Comparison of ENCODE assay signal across 8 cellular contexts in the genomic region with DNA sequence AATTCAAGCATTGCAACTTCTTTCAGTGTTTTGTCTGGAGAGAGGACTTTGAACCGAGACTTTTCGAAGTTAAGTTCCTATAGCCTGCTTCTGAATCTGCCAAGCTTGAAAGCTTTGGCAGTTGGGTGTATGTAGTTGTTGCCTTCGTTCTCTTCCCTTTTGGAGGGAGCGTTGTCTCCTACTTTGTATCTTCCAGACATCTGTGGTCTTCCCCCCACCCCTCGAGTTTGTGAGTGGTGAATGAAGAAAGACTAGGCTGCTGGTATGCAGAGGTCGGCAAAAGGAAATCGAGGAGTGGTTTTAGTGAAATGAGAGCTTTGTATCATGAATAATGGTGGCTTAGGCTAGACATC. TPM values are rescaled to one million over a fixed set of nuclear protein-coding genes. Genes with fewer than 3 reads are reported as not detected.
DNase-seq lines count a peak whose midpoint lies in the region; ATAC-seq, FAIRE-seq and TF ChIP-seq lines count a peak whose summit lies in the region.

No MANE protein-coding gene starts in this region.

- H3K27me3 Mint-ChIP-seq in stimulated activated naive CD8-positive, alpha-beta T cell treated with anti-CD3 and anti-CD28 coated beads, Interleukin-15, Interleukin-2, amounts not matched to agents 100 ng/mL and 50 ng/mL, for 24 hours = peaks cover 15% of the 10 kb centered on the region

- POLR2A ChIA-PET in K562 (lab: Yijun Ruan, JAX) = interaction anchor here (0.7 to 3.8 kb wide), 11 partner anchors 9 to 248 kb away, joined by 3 to 33 read pairs (median 4); no protein-coding TSS in a partner anchor

- H3K4me1 ChIP-seq in heart left ventricle = peaks cover 6 to 55% (median 43%) of the 10 kb centered on the region in 12 donors
- peaks cover 37% of the 10 kb centered on the region for H3K4me1 ChIP-seq in OCI-LY3 (ENCODE audit: low read length)
- peaks cover 9 to 15% of the 10 kb centered on the region in 2 experiments; a peak in 4 of 5 replicates for H3K4me1 ChIP-seq in K562 (replicated peaks in 1 of 2; ENCODE audit: control insufficient read depth in 2 of 2, insufficient read depth in 2 of 2, low read length in 2 of 2)

- H3K27ac Mint-ChIP-seq in stimulated activated naive CD8-positive, alpha-beta T cell treated with anti-CD3 and anti-CD28 coated beads, Interleukin-15, Interleukin-2, amounts not matched to agents 100 ng/mL and 50 ng/mL, for 24 hours = peak overlapping the region; percentile 80

- H3K4me1 Mint-ChIP-seq in stimulated activated naive CD8-positive, alpha-beta T cell treated with anti-CD3 and anti-CD28 coated beads, Interleukin-15, Interleukin-2, amounts not matched to agents 100 ng/mL and 50 ng/mL, for 24 hours (ENCODE audit: low read depth) = peaks cover 55% of the 10 kb centered on the region

- 0 out of 4 replicates have a peak, but pooled peaks of 1 of the 2 experiments have one; percentile 5 for TF ChIP-seq RAD21 in K562 (CRISPR knock-in tag; conservative IDR thresholded peaks at IDR 0.05 in 1 of 2, IDR thresholded peaks at IDR 0.05 in 1 of 2)

- TF ChIP-seq CTCF in heart left ventricle (IDR thresholded peaks at IDR 0.05) (no peak), OCI-LY3 (IDR thresholded peaks at IDR 0.05; ENCODE audit: low read depth, low read length) (no peak), K562 (IDR thresholded peaks at IDR 0.05 in 2 of 3, conservative IDR thresholded peaks at IDR 0.05 in 1 of 3; ENCODE audit: insufficient read depth in 2 of 3, low read depth in 1 of 3, low read length in 3 of 3) (no peak)

- no peaks in the 10 kb centered on the region for H3K9me3 Mint-ChIP-seq in stimulated activated naive CD8-positive, alpha-beta T cell treated with anti-CD3 and anti-CD28 coated beads, Interleukin-15, Interleukin-2, amounts not matched to agents 100 ng/mL and 50 ng/mL, for 24 hours

- no peaks in the 10 kb centered on the region for H3K36me3 ChIP-seq in heart left ventricle
- no peaks in the 10 kb centered on the region for H3K36me3 ChIP-seq in OCI-LY3 (replicated peaks; ENCODE audit: low read depth, low read length)
- no peaks in the 10 kb centered on the region for H3K36me3 ChIP-seq in K562 (ENCODE audit: control insufficient read depth, insufficient read depth, low read length)

- peak overlapping the region; percentile 99 for H3K9ac ChIP-seq in OCI-LY3 (ENCODE audit: low read length)
- peak overlapping the region; percentile 51 to 69; a peak in 3 of 4 replicates for H3K9ac ChIP-seq in K562 (ENCODE audit: insufficient read depth in 1 of 2, low read depth in 2 of 2, low read length in 2 of 2)

- peak; percentile 88 for FAIRE-seq in K562 (lab: Jason Lieb, UNC)

- H3K4me3 Mint-ChIP-seq in stimulated activated naive CD8-positive, alpha-beta T cell treated with anti-CD3 and anti-CD28 coated beads, Interleukin-15, Interleukin-2, amounts not matched to agents 100 ng/mL and 50 ng/mL, for 24 hours = peak overlapping the region; percentile 89

- no peak for TF ChIP-seq EP300 in K562 (IDR thresholded peaks at IDR 0.05; ENCODE audit: low read length)

- H3K9me1 ChIP-seq in K562 (ENCODE audit: control insufficient read depth, insufficient read depth, low read length) = no peaks in the 10 kb centered on the region

- intact Hi-C loops in heart left ventricle (cut with DNase I) (loop anchor here in 8 of 10 donors (2.0 to 10.0 kb wide), 10 partner anchors 174 to 618 kb away; no protein-coding TSS in a partner anchor), Right ventricle myocardium inferior (cut with DNase I) (loop anchor here (2.0 to 5.0 kb wide), 2 partner anchors 353 to 616 kb away; no protein-coding TSS in a partner anchor), K562 (cut with micrococcal nuclease) (loop anchor here (10.0 kb wide), 1 partner anchor 616 kb away; no protein-coding TSS in a partner anchor)

- H3K79me2 ChIP-seq in OCI-LY3 (ENCODE audit: low read length) (peaks cover 62% of the 10 kb centered on the region), K562 (ENCODE audit: control insufficient read depth, insufficient read depth, low read length) (peaks cover 63% of the 10 kb centered on the region)

- ATAC-seq in heart left ventricle (no peak), Right ventricle myocardium inferior (no peak), K562 (peak; percentile 55)

- peak in 1 of 5 donors; percentile 17 for DNase-seq in heart left ventricle
- no peak for DNase-seq in Right ventricle myocardium inferior (ENCODE audit: missing footprints)
- peak in 2 of 4 experiments; percentile 54 to 77 for DNase-seq in K562 (ENCODE audit: extremely low read depth in 1 of 4, low spot score in 3 of 4)
- DNase-seq in kidney glomerular epithelial cell (lab: John Stamatoyannopoulos, UW) = peak; percentile 66
- DNase-seq in cerebellar nuclear complex (lab: John Stamatoyannopoulos, UW) = no peak
- DNase-seq in NCI-H187 (lab: John Stamatoyannopoulos, UW) = no peak

- no TSS peak for BruUV-seq in K562 (replicated peaks; lab: Mats Ljungman, UMichigan)

- CTCF ChIA-PET in K562 (lab: Yijun Ruan, JAX; ENCODE audit: low intra/inter-chr PET ratio) = no interaction called here

- H3K4me2 ChIP-seq in OCI-LY3 (ENCODE audit: low read length) (peak overlapping the region; percentile 87), K562 (ENCODE audit: insufficient read depth, low read length) (peak overlapping the region; percentile 85)

- H3K4me3 ChIP-seq in heart left ventricle (peak overlapping the region; percentile 47 to 90 (median 84)), OCI-LY3 (ENCODE audit: low read length) (peak overlapping the region; percentile 95), K562 (peak overlapping the region; percentile 90)

- peak overlapping the region in 11 of 12 donors; percentile 95 to 99 (median 97) for H3K27ac ChIP-seq in heart left ventricle
- H3K27ac ChIP-seq in OCI-LY3 (ENCODE audit: low read length) = no peak overlapping the region
- H3K27ac ChIP-seq in K562 (ENCODE audit: extremely low read depth, low read depth, low read length) = peak overlapping the region; percentile 15; the same call in 2 of the 3 replicates

- in situ Hi-C loops in K562 (cut with MboI) = no loop called here

- H3K9me3 ChIP-seq in heart left ventricle = no peaks in the 10 kb centered on the region
- no peaks in the 10 kb centered on the region for H3K9me3 ChIP-seq in OCI-LY3 (ENCODE audit: insufficient read depth, low read length)
- no peaks in the 10 kb centered on the region for H3K9me3 ChIP-seq in K562 (replicated peaks; ENCODE audit: control insufficient read depth, insufficient read depth, low read depth, low read length)

- no peak for TF ChIP-seq POLR2A in heart left ventricle (IDR thresholded peaks at IDR 0.05)
- TF ChIP-seq POLR2A in K562 (conservative IDR thresholded peaks at IDR 0.05) = no peak

- H2AFZ ChIP-seq in OCI-LY3 (ENCODE audit: low read depth, low read length) = no peak overlapping the region
- H2AFZ ChIP-seq in K562 (ENCODE audit: low read depth, low read length) = no peak overlapping the region

- H3K36me3 Mint-ChIP-seq in stimulated activated naive CD8-positive, alpha-beta T cell treated with anti-CD3 and anti-CD28 coated beads, Interleukin-15, Interleukin-2, amounts not matched to agents 100 ng/mL and 50 ng/mL, for 24 hours (ENCODE audit: low read depth) = peaks cover 25% of the 10 kb centered on the region

- H3K27me3 ChIP-seq in heart left ventricle = no peaks in the 10 kb centered on the region
- peaks cover 10% of the 10 kb centered on the region for H3K27me3 ChIP-seq in OCI-LY3 (ENCODE audit: low read depth, low read length)
- peaks cover 5 to 22% of the 10 kb centered on the region in 2 experiments; a peak in 4 of 5 replicates for H3K27me3 ChIP-seq in K562 (ENCODE audit: control insufficient read depth in 2 of 2, insufficient read depth in 2 of 2, low read length in 2 of 2)

- 0% methylated on average over 7 of the region's 7 CpGs for WGBS in heart left ventricle, 4 donors
- WGBS in K562 (ENCODE audit: insufficient coverage, low coverage, missing lambda C conversion rate) = 3% methylated on average over 6 of the region's 7 CpGs

- H4K20me1 ChIP-seq in OCI-LY3 (ENCODE audit: insufficient read depth, low read length) (peaks cover 57% of the 10 kb centered on the region), K562 (replicated peaks; ENCODE audit: control insufficient read depth, insufficient read depth, low read length) (peaks cover 51% of the 10 kb centered on the region)

TF ChIP-seq in K562, 482 proteins besides CTCF, POLR2A, EP300 and RAD21 (continues in another document):
- TF ChIP-seq HDAC1 (IDR thresholded peaks at IDR 0.05) = peak in 1 of 2 experiments; percentile 11; a peak in 1 of 4 replicates
- TF ChIP-seq, protein P1, sequence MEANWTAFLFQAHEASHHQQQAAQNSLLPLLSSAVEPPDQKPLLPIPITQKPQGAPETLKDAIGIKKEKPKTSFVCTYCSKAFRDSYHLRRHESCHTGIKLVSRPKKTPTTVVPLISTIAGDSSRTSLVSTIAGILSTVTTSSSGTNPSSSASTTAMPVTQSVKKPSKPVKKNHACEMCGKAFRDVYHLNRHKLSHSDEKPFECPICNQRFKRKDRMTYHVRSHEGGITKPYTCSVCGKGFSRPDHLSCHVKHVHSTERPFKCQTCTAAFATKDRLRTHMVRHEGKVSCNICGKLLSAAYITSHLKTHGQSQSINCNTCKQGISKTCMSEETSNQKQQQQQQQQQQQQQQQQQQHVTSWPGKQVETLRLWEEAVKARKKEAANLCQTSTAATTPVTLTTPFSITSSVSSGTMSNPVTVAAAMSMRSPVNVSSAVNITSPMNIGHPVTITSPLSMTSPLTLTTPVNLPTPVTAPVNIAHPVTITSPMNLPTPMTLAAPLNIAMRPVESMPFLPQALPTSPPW (CRISPR knock-in tag; IDR thresholded peaks at IDR 0.05) = peak; percentile 61
- TF ChIP-seq ARID1B (IDR thresholded peaks at IDR 0.05) = 0 out of 2 replicates have a peak, but pooled peaks have one; percentile 13

RNA-seq across cellular contexts. Expression of a gene that starts 1.3 kb away (rescaled TPM):
- 100 to 1,000 TPM; 145 to 301 (median 208) TPM for total RNA-seq in heart left ventricle
- polyA plus RNA-seq in heart left ventricle = 100 to 1,000 TPM in 1 of 2 donors, 10 to 100 TPM in 1; 25.6 to 216 TPM
- total RNA-seq in Right ventricle myocardium inferior = 160 TPM
- 283 TPM in 2 replicates for total RNA-seq in K562 (2011; cell fraction: chromatin; rRNA removed; ENCODE audit: low replicate concordance)
- 151 and 154 TPM in 2 replicates for total RNA-seq in K562 (2011; cell fraction: nucleolus; rRNA removed)
- total RNA-seq in K562 (2011; cell fraction: nucleoplasm; rRNA removed) = 151 and 175 TPM in 2 replicates
- 164 and 193 TPM in 2 replicates for total RNA-seq in K562 (2014; rRNA removed)
- 154 and 156 TPM in 2 replicates for total RNA-seq in K562 (2014; rRNA removed; fragmentation: Illumina TruSeq; extraction: Trizol)
- 189 and 192 TPM in 2 replicates for total RNA-seq in K562 (2015; rRNA removed; fragmentation: Illumina TruSeq; extraction: Trizol)
- 153 and 158 TPM in 2 replicates for total RNA-seq in K562 (2021)
- polyA plus RNA-seq in K562 (2011; rRNA removed) = 193 and 203 TPM in 2 replicates
- polyA plus RNA-seq in K562 (2011; cell fraction: cytosol; rRNA removed) = 235 and 318 TPM in 2 replicates
- polyA plus RNA-seq in K562 (2011; cell fraction: nucleus; rRNA removed) = 311 and 383 TPM in 2 replicates
- 111 and 162 TPM in 2 replicates for polyA plus RNA-seq in K562 (2012)
- polyA plus RNA-seq in K562 (2014; fragmentation: Illumina TruSeq; extraction: Trizol) = 154 and 159 TPM in 2 replicates
- 10 to 100 TPM; 44.3 to 51.8 TPM for polyA plus RNA-seq in K562 (2014; fragmentation: Nextera tagmentation; extraction: Ambion mirVana)
- 100 and 126 TPM in 2 replicates for polyA plus RNA-seq in K562 (2014; rRNA removed)
- 822 and 1,105 TPM in 2 replicates for polyA minus RNA-seq in K562 (2011; rRNA and poly(A)+ RNA removed)
- 157 and 240 TPM in 2 replicates for polyA minus RNA-seq in K562 (2011; cell fraction: cytosol; rRNA and poly(A)+ RNA removed)
- 156 and 245 TPM in 2 replicates for polyA minus RNA-seq in K562 (2011; cell fraction: nucleus; rRNA and poly(A)+ RNA removed)
